In genomic region chr3:126617574-126617973, GRCh38 we compare ENCODE assay signal across 2 cellular contexts.
A peak's percentile ranks its signal among the peaks of the same experiment; 100 is the strongest.
TF ChIP-seq lines count a peak whose summit lies in the region.

No MANE protein-coding gene starts in this region.

TF ChIP-seq in GM12878, 131 proteins besides CTCF, POLR2A, EP300 and RAD21:
- no peak for TF ChIP-seq NFXL1 (IDR thresholded peaks at IDR 0.05; ENCODE audit: borderline replicate concordance)
- TF ChIP-seq SUPT20H (IDR thresholded peaks at IDR 0.05; ENCODE audit: borderline replicate concordance, control insufficient read depth, low read depth, low read length) = no peak
- TF ChIP-seq E2F4 (IDR thresholded peaks at IDR 0.05; ENCODE audit: low read depth, low read length) = no peak
- no peak for TF ChIP-seq HDAC6 (IDR thresholded peaks at IDR 0.05; ENCODE audit: unreplicated experiment)
- peak; percentile 61; the same call in 1 of the 2 replicates for TF ChIP-seq SPI1 (IDR thresholded peaks at IDR 0.05; ENCODE audit: borderline replicate concordance, insufficient read depth, low read depth, low read length)
- TF ChIP-seq SMARCA5 (IDR thresholded peaks at IDR 0.05) = no peak
- TF ChIP-seq FOS (IDR thresholded peaks at IDR 0.05; ENCODE audit: borderline replicate concordance, extremely low read depth, insufficient read length) = no peak

TF ChIP-seq in GM23338, 12 proteins besides CTCF, POLR2A, EP300 and RAD21:
- TF ChIP-seq ZNF462 (CRISPR knock-in tag; IDR thresholded peaks at IDR 0.05) (no peak), STAT1 (IDR thresholded peaks at IDR 0.05; ENCODE audit: unreplicated experiment) (no peak), ETS1 (IDR thresholded peaks at IDR 0.05) (no peak), EZH2 (IDR thresholded peaks at IDR 0.05; ENCODE audit: low read depth, unreplicated experiment) (no peak), ZNF114 (CRISPR knock-in tag; IDR thresholded peaks at IDR 0.05) (no peak), JUNB (IDR thresholded peaks at IDR 0.05; ENCODE audit: unreplicated experiment) (no peak), NANOG (IDR thresholded peaks at IDR 0.05; ENCODE audit: borderline replicate concordance) (no peak), POLR2AphosphoS5 (IDR thresholded peaks at IDR 0.05; ENCODE audit: low read depth) (no peak), CREB1 (CRISPR knock-in tag; IDR thresholded peaks at IDR 0.05; ENCODE audit: low read depth) (no peak)
TF ChIP-seq in GM23338: peak in this region for 0.
